21 cellular contexts compared by ENCODE assay signal in genomic region chr6:132560087-132560486, GRCh38. TPM values are rescaled to one million over a fixed set of nuclear protein-coding genes. Genes with fewer than 3 reads are reported as not detected.
"Had no signal": no experiment of that assay in that cellular context is flagged by ENCODE, and none has a peak within 500 bp of the region (broad histone marks: within the 10 kb centered on the region; RNA-seq: fewer than 3 reads in every experiment).

No MANE protein-coding gene starts in this region.

RNA-seq across cellular contexts. Expression of gene TAAR8, which starts 7.6 kb away (rescaled TPM):
- total RNA-seq: activated naive CD4-positive, alpha-beta T cell treated with anti-CD3 and anti-CD28 coated beads for 36 hours; activated naive CD4-positive, alpha-beta T cell treated with anti-CD3 and anti-CD28 coated beads, Interleukin-2, amount 50 U/mL, for 72 hours; activated naive CD8-positive, alpha-beta T cell treated with anti-CD3 and anti-CD28 coated beads for 36 hours; activated naive CD8-positive, alpha-beta T cell treated with anti-CD3 and anti-CD28 coated beads, Interleukin-2, amount 10 ng/mL, durations not matched to agents 7 days and 5 days; activated T-cell treated with anti-CD3 and anti-CD28 coated beads, Interleukin-2, amount 50 U/mL, for 4 hours; activated T-cell treated with anti-CD3 and anti-CD28 coated beads, Interleukin-2, amount 50 U/mL, for 72 hours; activated T-helper 1 cell treated with anti-CD3 and anti-CD28 coated beads, Interleukin-12 subunit alpha, Interleukin-12 subunit beta, Interleukin-2, Interleukin-4 antibody, amounts not matched to agents 30 ng/mL and 10 ng/mL and 1 ng/mL, durations not matched to agents 14 hours and 24 hours and 36 hours; activated T-helper 17 cell treated with anti-CD3 and anti-CD28 coated beads, Interleukin-2, amount 50 U/mL, for 72 hours; activated T-helper 2 cell treated with anti-CD3 and anti-CD28 coated beads, Interferon-gamma antibody, Interleukin-2, Interleukin-4, amounts not matched to agents 10 μg/mL and 5 μg/mL and 100 μg/mL, durations not matched to agents 14 hours and 24 hours and 36 hours; adrenal gland; aorta; ascending aorta; astrocyte; body of pancreas; breast epithelium; bronchial epithelial cell; cardiac muscle cell; cardiac septum; cerebellum; chondrocyte had no signal
- polyA plus RNA-seq: adipose tissue, adrenal gland, aorta, cardiac muscle cell had no signal

RNA-seq across cellular contexts. Expression of gene TAAR6, which starts 10.0 kb away (rescaled TPM):
- total RNA-seq: activated naive CD4-positive, alpha-beta T cell treated with anti-CD3 and anti-CD28 coated beads for 36 hours; activated naive CD4-positive, alpha-beta T cell treated with anti-CD3 and anti-CD28 coated beads, Interleukin-2, amount 50 U/mL, for 72 hours; activated naive CD8-positive, alpha-beta T cell treated with anti-CD3 and anti-CD28 coated beads for 36 hours; activated naive CD8-positive, alpha-beta T cell treated with anti-CD3 and anti-CD28 coated beads, Interleukin-2, amount 10 ng/mL, durations not matched to agents 7 days and 5 days; activated T-cell treated with anti-CD3 and anti-CD28 coated beads, Interleukin-2, amount 50 U/mL, for 4 hours; activated T-cell treated with anti-CD3 and anti-CD28 coated beads, Interleukin-2, amount 50 U/mL, for 72 hours; activated T-helper 1 cell treated with anti-CD3 and anti-CD28 coated beads, Interleukin-12 subunit alpha, Interleukin-12 subunit beta, Interleukin-2, Interleukin-4 antibody, amounts not matched to agents 30 ng/mL and 10 ng/mL and 1 ng/mL, durations not matched to agents 14 hours and 24 hours and 36 hours; activated T-helper 17 cell treated with anti-CD3 and anti-CD28 coated beads, Interleukin-2, amount 50 U/mL, for 72 hours; activated T-helper 2 cell treated with anti-CD3 and anti-CD28 coated beads, Interferon-gamma antibody, Interleukin-2, Interleukin-4, amounts not matched to agents 10 μg/mL and 5 μg/mL and 100 μg/mL, durations not matched to agents 14 hours and 24 hours and 36 hours; adrenal gland; aorta; ascending aorta; astrocyte; body of pancreas; breast epithelium; bronchial epithelial cell; cardiac muscle cell; cardiac septum; cerebellum; chondrocyte had no signal
- polyA plus RNA-seq: adipose tissue, adrenal gland, aorta, cardiac muscle cell had no signal

RNA-seq across cellular contexts. Expression of gene TAAR9, which starts 22.0 kb away (rescaled TPM):
- total RNA-seq: activated naive CD4-positive, alpha-beta T cell treated with anti-CD3 and anti-CD28 coated beads for 36 hours; activated naive CD4-positive, alpha-beta T cell treated with anti-CD3 and anti-CD28 coated beads, Interleukin-2, amount 50 U/mL, for 72 hours; activated naive CD8-positive, alpha-beta T cell treated with anti-CD3 and anti-CD28 coated beads for 36 hours; activated naive CD8-positive, alpha-beta T cell treated with anti-CD3 and anti-CD28 coated beads, Interleukin-2, amount 10 ng/mL, durations not matched to agents 7 days and 5 days; activated T-cell treated with anti-CD3 and anti-CD28 coated beads, Interleukin-2, amount 50 U/mL, for 4 hours; activated T-cell treated with anti-CD3 and anti-CD28 coated beads, Interleukin-2, amount 50 U/mL, for 72 hours; activated T-helper 1 cell treated with anti-CD3 and anti-CD28 coated beads, Interleukin-12 subunit alpha, Interleukin-12 subunit beta, Interleukin-2, Interleukin-4 antibody, amounts not matched to agents 30 ng/mL and 10 ng/mL and 1 ng/mL, durations not matched to agents 14 hours and 24 hours and 36 hours; activated T-helper 17 cell treated with anti-CD3 and anti-CD28 coated beads, Interleukin-2, amount 50 U/mL, for 72 hours; activated T-helper 2 cell treated with anti-CD3 and anti-CD28 coated beads, Interferon-gamma antibody, Interleukin-2, Interleukin-4, amounts not matched to agents 10 μg/mL and 5 μg/mL and 100 μg/mL, durations not matched to agents 14 hours and 24 hours and 36 hours; adrenal gland; aorta; ascending aorta; astrocyte; body of pancreas; breast epithelium; bronchial epithelial cell; cardiac muscle cell; cardiac septum; cerebellum; chondrocyte had no signal
- polyA plus RNA-seq: adipose tissue, adrenal gland, aorta, cardiac muscle cell had no signal

RNA-seq across cellular contexts. Expression of gene TAAR5, which starts 29.5 kb away (rescaled TPM):
- total RNA-seq: activated naive CD4-positive, alpha-beta T cell treated with anti-CD3 and anti-CD28 coated beads for 36 hours; activated naive CD4-positive, alpha-beta T cell treated with anti-CD3 and anti-CD28 coated beads, Interleukin-2, amount 50 U/mL, for 72 hours; activated naive CD8-positive, alpha-beta T cell treated with anti-CD3 and anti-CD28 coated beads for 36 hours; activated naive CD8-positive, alpha-beta T cell treated with anti-CD3 and anti-CD28 coated beads, Interleukin-2, amount 10 ng/mL, durations not matched to agents 7 days and 5 days; activated T-cell treated with anti-CD3 and anti-CD28 coated beads, Interleukin-2, amount 50 U/mL, for 4 hours; activated T-cell treated with anti-CD3 and anti-CD28 coated beads, Interleukin-2, amount 50 U/mL, for 72 hours; activated T-helper 1 cell treated with anti-CD3 and anti-CD28 coated beads, Interleukin-12 subunit alpha, Interleukin-12 subunit beta, Interleukin-2, Interleukin-4 antibody, amounts not matched to agents 30 ng/mL and 10 ng/mL and 1 ng/mL, durations not matched to agents 14 hours and 24 hours and 36 hours; activated T-helper 17 cell treated with anti-CD3 and anti-CD28 coated beads, Interleukin-2, amount 50 U/mL, for 72 hours; activated T-helper 2 cell treated with anti-CD3 and anti-CD28 coated beads, Interferon-gamma antibody, Interleukin-2, Interleukin-4, amounts not matched to agents 10 μg/mL and 5 μg/mL and 100 μg/mL, durations not matched to agents 14 hours and 24 hours and 36 hours; adrenal gland; aorta; ascending aorta; astrocyte; body of pancreas; breast epithelium; bronchial epithelial cell; cardiac muscle cell; cardiac septum; cerebellum; chondrocyte had no signal
- polyA plus RNA-seq: adipose tissue, adrenal gland, aorta, cardiac muscle cell had no signal
